ENCODE assay signal across 8 cellular contexts in genomic region chr5:170603578-170604565, GRCh38.
DNase-seq lines count a peak whose midpoint lies in the region; ATAC-seq and TF ChIP-seq lines count a peak whose summit lies in the region.

No MANE protein-coding gene starts in this region.

- DNase-seq in activated gamma-delta T cell treated with Interleukin-2 at 50 U/mL for 16 hours (peak; percentile 26), activated gamma-delta T cell (lab: John Stamatoyannopoulos, UW) (no peak), PC-3 (peak; percentile 58), amniotic epithelial cell (ENCODE audit: low read depth) (peak; percentile 21), iPS-NIHi7 (ENCODE audit: extremely low spot score) (peak; percentile 96)
- peak; percentile 30 for DNase-seq in stimulated activated CD4-positive, alpha-beta T cell treated with anti-CD3 and anti-CD28 coated beads, Interleukin-4, amount 100 ng/mL, for 1 hour

- POLR2A ChIA-PET in PC-3 (lab: Charles Lee; ENCODE audit: unreplicated experiment) = no interaction called here

- no peaks in the 10 kb centered on the region; the same call in 1 of the 2 replicates for H3K27me3 ChIP-seq in PC-3 (ENCODE audit: low read length)

- no peak overlapping the region for H2AFZ ChIP-seq in PC-3 (ENCODE audit: low read length)

- CTCF ChIA-PET in PC-3 (lab: Charles Lee) = no interaction called here

- no peaks in the 10 kb centered on the region for H3K9me3 ChIP-seq in PC-3 (ENCODE audit: low read length)

- H3K4me2 ChIP-seq in PC-3 (ENCODE audit: low read length) = no peak overlapping the region

- intact Hi-C loops in PC-3 (cut with micrococcal nuclease) = loop anchor here (1.0 to 2.0 kb wide), 2 partner anchors 19 to 29 kb away; no protein-coding TSS in a partner anchor

- H4K20me1 ChIP-seq in PC-3 (ENCODE audit: low read length) = no peaks in the 10 kb centered on the region

- no peaks in the 10 kb centered on the region for H3F3A ChIP-seq in PC-3 (ENCODE audit: low read length, unreplicated experiment)

- no peak overlapping the region for H3K27ac ChIP-seq in PC-3 (ENCODE audit: low read length)

- no peaks in the 10 kb centered on the region for H3K36me3 ChIP-seq in PC-3 (ENCODE audit: low read depth, low read length)

- H3K79me2 ChIP-seq in PC-3 (ENCODE audit: low read length) = no peaks in the 10 kb centered on the region

- ATAC-seq in HG03280 (IDR thresholded peaks at IDR 0.05; ENCODE audit: unreplicated experiment) = peak; percentile 54
- ATAC-seq in PC-3 = peak; percentile 67
- ATAC-seq in GM19328 (IDR thresholded peaks at IDR 0.05; ENCODE audit: unreplicated experiment) = no peak

- H3K4me3 ChIP-seq in PC-3 (ENCODE audit: low read length) = no peak overlapping the region

- no peaks in the 10 kb centered on the region for H3K9me2 ChIP-seq in PC-3 (replicated peaks; ENCODE audit: low read length)

- no peaks in the 10 kb centered on the region for H3K4me1 ChIP-seq in PC-3 (ENCODE audit: insufficient read depth, low read length)

- TF ChIP-seq CTCF in PC-3 (conservative IDR thresholded peaks at IDR 0.05; ENCODE audit: low read depth, low read length) = peak; percentile 68

- BruUV-seq in PC-3 (replicated peaks; lab: Mats Ljungman, UMichigan) = no TSS peak

- no peak overlapping the region for H3K9ac ChIP-seq in PC-3 (ENCODE audit: low read length)
